8 cellular contexts compared by ENCODE assay signal in genomic region chr2:161136194-161136593, GRCh38. TPM values are rescaled to one million over a fixed set of nuclear protein-coding genes. Genes with fewer than 3 reads are reported as not detected.
A peak's percentile ranks its signal among the peaks of the same experiment; 100 is the strongest.
DNase-seq lines count a peak whose midpoint lies in the region; ATAC-seq and TF ChIP-seq lines count a peak whose summit lies in the region.

No MANE protein-coding gene starts in this region.

- peaks cover 46% of the 10 kb centered on the region for H3K4me1 Mint-ChIP-seq in activated CD4-positive, alpha-beta T cell treated with anti-CD3 and anti-CD28 coated beads for 36 hours
- H3K4me1 Mint-ChIP-seq in stimulated activated naive B cell treated with anti-CD40 and anti-IgM and Interleukin-4, amounts not matched to agents 10 μg/mL and 1 μg/mL and 100 μg/mL, for 72 hours = peaks cover 17 to 28% of the 10 kb centered on the region in 2 donors

- peaks cover 3% of the 10 kb centered on the region for H3K9me3 Mint-ChIP-seq in activated CD4-positive, alpha-beta T cell treated with anti-CD3 and anti-CD28 coated beads for 36 hours (ENCODE audit: low read depth)
- peaks cover 0 to 3% of the 10 kb centered on the region in 2 donors for H3K9me3 Mint-ChIP-seq in stimulated activated naive B cell treated with anti-CD40 and anti-IgM and Interleukin-4, amounts not matched to agents 10 μg/mL and 1 μg/mL and 100 μg/mL, for 72 hours

- peak overlapping the region; percentile 83 for H3K4me3 Mint-ChIP-seq in activated CD4-positive, alpha-beta T cell treated with anti-CD3 and anti-CD28 coated beads for 36 hours
- peak overlapping the region; percentile 93 for H3K4me3 Mint-ChIP-seq in stimulated activated naive B cell treated with anti-CD40 and anti-IgM and Interleukin-4, amounts not matched to agents 10 μg/mL and 1 μg/mL and 100 μg/mL, for 72 hours

- peak overlapping the region; percentile 64 for H3K27ac ChIP-seq in VCaP

- CTCF ChIA-PET in activated CD4-positive, alpha-beta T cell treated with anti-CD3 and anti-CD28 coated beads for 36 hours (lab: Charles Lee) = interaction anchor here (0.9 to 2.2 kb wide), 12 partner anchors 9 to 141 kb away, joined by 3 to 8 read pairs (median 4); no protein-coding TSS in a partner anchor

- no peak for TF ChIP-seq CTCF in VCaP (conservative IDR thresholded peaks at IDR 0.05)

- POLR2A ChIA-PET in activated CD4-positive, alpha-beta T cell treated with anti-CD3 and anti-CD28 coated beads for 36 hours (lab: Charles Lee) = interaction anchor here (0.6 to 0.8 kb wide), 2 partner anchors 31 to 37 kb away, joined by 3 to 4 read pairs; no protein-coding TSS in a partner anchor

- peaks cover 5% of the 10 kb centered on the region for H3K36me3 Mint-ChIP-seq in activated CD4-positive, alpha-beta T cell treated with anti-CD3 and anti-CD28 coated beads for 36 hours (ENCODE audit: low read depth)
- peaks cover 1 to 13% of the 10 kb centered on the region in 2 donors for H3K36me3 Mint-ChIP-seq in stimulated activated naive B cell treated with anti-CD40 and anti-IgM and Interleukin-4, amounts not matched to agents 10 μg/mL and 1 μg/mL and 100 μg/mL, for 72 hours

- ATAC-seq in activated CD4-positive, alpha-beta T cell treated with anti-CD3 and anti-CD28 coated beads for 36 hours = no peak
- no peak for ATAC-seq in stimulated activated naive B cell treated with anti-CD40 and anti-IgM and Interleukin-4, amounts not matched to agents 10 μg/mL and 1 μg/mL and 100 μg/mL, for 72 hours (replicated peaks)
- ATAC-seq in HG03196 (IDR thresholded peaks at IDR 0.05; ENCODE audit: unreplicated experiment) = no peak

- peak overlapping the region; percentile 98 for H3K27ac Mint-ChIP-seq in activated CD4-positive, alpha-beta T cell treated with anti-CD3 and anti-CD28 coated beads for 36 hours
- H3K27ac Mint-ChIP-seq in stimulated activated naive B cell treated with anti-CD40 and anti-IgM and Interleukin-4, amounts not matched to agents 10 μg/mL and 1 μg/mL and 100 μg/mL, for 72 hours = peak overlapping the region; percentile 99

- no peak for DNase-seq in activated CD4-positive, alpha-beta T cell treated with anti-CD3 and anti-CD28 coated beads for 36 hours
- no peak for DNase-seq in activated CD4-positive, alpha-beta T cell treated with anti-CD3 and anti-CD28 coated beads for 4 hours
- peak; percentile 39 for DNase-seq in kidney glomerular epithelial cell (lab: John Stamatoyannopoulos, UW)
- no peak for DNase-seq in stimulated activated naive B cell treated with anti-CD40 and anti-IgM and Interleukin-4, amounts not matched to agents 10 μg/mL and 1 μg/mL and 100 μg/mL, for 72 hours
- no peak for DNase-seq in SKM-1 treated with dmso at 0.1 percent for 144 hours (lab: John Stamatoyannopoulos, UW; ENCODE audit: unreplicated experiment)
- no peak for DNase-seq in stimulated activated CD4-positive, alpha-beta T cell treated with anti-CD3 and anti-CD28 coated beads, Interleukin-2, amount 100 ng/mL, for 48 hours

- H3K27me3 Mint-ChIP-seq in activated CD4-positive, alpha-beta T cell treated with anti-CD3 and anti-CD28 coated beads for 36 hours = no peaks in the 10 kb centered on the region
- H3K27me3 Mint-ChIP-seq in stimulated activated naive B cell treated with anti-CD40 and anti-IgM and Interleukin-4, amounts not matched to agents 10 μg/mL and 1 μg/mL and 100 μg/mL, for 72 hours = no peaks in the 10 kb centered on the region

- intact Hi-C loops in activated CD4-positive, alpha-beta T cell treated with anti-CD3 and anti-CD28 coated beads for 36 hours (cut with DNase I, micrococcal nuclease) = loop anchor here (1.0 to 10.0 kb wide), 6 partner anchors 24 to 1179 kb away; partner anchors contain the start of genes TANK (in 2 of the 2) and IFIH1 (in 1 of the 2)

RNA-seq across cellular contexts. Expression of gene TANK, which starts 24.0 kb away (rescaled TPM):
- total RNA-seq in activated CD4-positive, alpha-beta T cell treated with anti-CD3 and anti-CD28 coated beads for 36 hours = 10 to 100 TPM; 54.6 to 59.7 TPM
